8 cellular contexts compared by ENCODE assay signal in genomic region chr12:111313833-111314259, GRCh38. TPM values are rescaled to one million over a fixed set of nuclear protein-coding genes. Genes with fewer than 3 reads are reported as not detected.
DNase-seq lines count a peak whose midpoint lies in the region; ATAC-seq and TF ChIP-seq lines count a peak whose summit lies in the region.

No MANE protein-coding gene starts in this region.

- no peaks in the 10 kb centered on the region for H3K36me3 ChIP-seq in lower lobe of right lung

- TF ChIP-seq CTCF in dorsolateral prefrontal cortex (IDR thresholded peaks at IDR 0.05 in 54 of 56, conservative IDR thresholded peaks at IDR 0.05 in 2 of 56; ENCODE audit: low read depth in 1 of 56, partially characterized antibody in 56 of 56) (peak; percentile 83 to 99 (median 96)), lower lobe of right lung (IDR thresholded peaks at IDR 0.05) (peak; percentile 94)

- intact Hi-C loops in dorsolateral prefrontal cortex (cut with DNase I): loop anchor here (2.0 to 10.0 kb wide), 4 partner anchors 289 to 422 kb away; no protein-coding TSS in a partner anchor
- intact Hi-C loops in lower lobe of right lung (cut with DNase I): loop anchor here (10.0 kb wide), 1 partner anchor 379 kb away; no protein-coding TSS in a partner anchor

- DNase-seq in ACHN (peak; percentile 69), GM19240 (ENCODE audit: insufficient read length, low spot score) (peak; percentile 97), NCI-H460 (ENCODE audit: extremely low read depth, low read depth) (peak; percentile 68), dorsolateral prefrontal cortex (peak; percentile 55 to 80 (median 67)), lower lobe of right lung (peak; percentile 78)
- DNase-seq in activated CD4-positive, alpha-beta T cell treated with anti-CD3 and anti-CD28 coated beads, Interleukin-2, amount 50 U/mL, for 4 hours: peak; percentile 68 to 69
- DNase-seq in stimulated activated CD8-positive, alpha-beta memory T cell treated with anti-CD3 and anti-CD28 coated beads, Interleukin-12 subunit alpha, Interleukin-12 subunit beta, amount 100 ng/mL, for 1 hour (ENCODE audit: low read depth): peak; percentile 66

- ATAC-seq in lower lobe of right lung (peak; percentile 76 to 84), HG02678 (IDR thresholded peaks at IDR 0.05; ENCODE audit: unreplicated experiment) (no peak)

- H3K27ac ChIP-seq in dorsolateral prefrontal cortex: no peak overlapping the region
- H3K27ac ChIP-seq in lower lobe of right lung: no peak overlapping the region

- H3K4me3 ChIP-seq in dorsolateral prefrontal cortex: peak overlapping the region in 1 of 59 donors; percentile 24
- no peak overlapping the region for H3K4me3 ChIP-seq in lower lobe of right lung

- in situ Hi-C loops in ACHN (cut with HindIII; ENCODE audit: low pct_ligation_motif_present, low pct_unique_long_range_greater_than_20kb, low sequenced_read_pairs): no loop called here

- no peaks in the 10 kb centered on the region for H3K4me1 ChIP-seq in lower lobe of right lung

- H3K9me3 ChIP-seq in lower lobe of right lung: no peaks in the 10 kb centered on the region

- H3K27me3 ChIP-seq in dorsolateral prefrontal cortex (peaks cover 0 to 5% (median 0%) of the 10 kb centered on the region in 45 donors), lower lobe of right lung (ENCODE audit: low read depth) (no peaks in the 10 kb centered on the region)

RNA-seq across cellular contexts. Expression of gene PHETA1, which starts 55.0 kb away (rescaled TPM):
- 4.8 and 4.9 TPM in 2 replicates for total RNA-seq in NCI-H460 (2014; rRNA removed; shearing (Covaris generic))
- 16.0 and 48.0 TPM in 2 replicates for polyA plus RNA-seq in NCI-H460 (2014; cell fraction: nucleus; rRNA removed)
- 10 to 100 TPM in 12 of 120 experiments, 1 to 10 TPM in 108; 2.7 to 15.7 (median 7.2) TPM for total RNA-seq in dorsolateral prefrontal cortex
- total RNA-seq in lower lobe of right lung: 20.5 TPM
